In the genomic region with DNA sequence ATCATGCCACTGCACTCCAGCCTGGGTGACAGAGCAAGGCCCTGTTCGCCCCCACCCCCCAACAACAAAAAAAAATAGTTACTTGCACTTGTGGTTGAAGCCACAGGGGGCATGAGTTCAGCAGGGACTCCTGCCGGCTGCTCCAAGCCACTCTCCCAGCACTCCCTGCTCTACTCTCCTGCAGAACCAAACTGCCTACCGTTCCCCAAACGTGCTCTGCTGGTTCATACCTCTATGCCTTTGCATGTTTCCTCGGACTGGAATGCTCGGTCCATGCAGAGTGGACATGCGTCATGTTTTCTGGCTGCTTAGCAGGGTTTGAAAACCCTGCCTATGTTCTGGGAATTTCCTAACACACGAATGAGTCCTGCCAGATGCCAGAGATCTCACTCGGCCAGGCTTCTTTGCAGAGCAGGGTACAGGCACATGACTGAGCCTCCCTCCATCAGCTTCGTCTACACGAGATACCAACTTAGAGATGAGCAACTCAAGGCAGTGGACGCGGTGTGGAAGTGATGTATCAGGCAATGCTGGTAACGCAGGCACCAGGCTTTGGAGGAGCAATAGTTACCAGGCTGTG, we compare ENCODE assay signal across 13 cellular contexts.
DNase-seq lines count a peak whose midpoint lies in the region; ATAC-seq and TF ChIP-seq lines count a peak whose summit lies in the region.
"Had no signal": no experiment of that assay in that cellular context is flagged by ENCODE, and none has a peak within 500 bp of the region (broad histone marks: within the 10 kb centered on the region; RNA-seq: fewer than 3 reads in every experiment).

No MANE protein-coding gene starts in this region.

- DNase-seq in AG09309 (ENCODE audit: low read depth): no peak
- DNase-seq in SKM-1 treated with dmso at 0.1 percent for 144 hours (lab: John Stamatoyannopoulos, UW; ENCODE audit: unreplicated experiment): peak; percentile 27
- DNase-seq in iPS-NIHi11 (ENCODE audit: low spot score): peak; percentile 37
- no peak for DNase-seq in coronary artery (ENCODE audit: low spot score)
- DNase-seq in GM19238 (ENCODE audit: insufficient read length, low spot score): no peak
- DNase-seq: activated naive CD8-positive, alpha-beta T cell treated with anti-CD3 and anti-CD28 coated beads for 36 hours; CD4-positive, CD25-positive, alpha-beta regulatory T cell; NCI-H510A; stimulated activated CD4-positive, alpha-beta T cell treated with anti-CD3 and anti-CD28 coated beads, Interleukin-12 subunit alpha, Interleukin-12 subunit beta, amount 100 ng/mL, for 4 hours had no signal

- ATAC-seq in HG03432 (IDR thresholded peaks at IDR 0.05; ENCODE audit: unreplicated experiment): no peak
- no peak for ATAC-seq in HG03025 (IDR thresholded peaks at IDR 0.05; ENCODE audit: low FRiP score, unreplicated experiment)
- ATAC-seq: natural killer cell treated with Interleukin-12 subunit alpha and Interleukin-12 subunit beta and Interleukin-15 and Interleukin-18, amount 100 ng/mL, for 72 hours had no signal

- TF ChIP-seq CTCF in AG09309 (IDR thresholded peaks at IDR 0.05; ENCODE audit: control insufficient read depth, insufficient read depth, low read depth, low read length, missing control alignments) (peak; percentile 21), HEK293 (tag by site-specific recombination; IDR thresholded peaks at IDR 0.05) (no peak), coronary artery (IDR thresholded peaks at IDR 0.05) (no peak)

- H3K27ac ChIP-seq in HEK293 (ENCODE audit: extremely low read depth, low read depth, low read length) (no peak overlapping the region), coronary artery (no peak overlapping the region)

- H3K4me1 ChIP-seq in HEK293 (ENCODE audit: control insufficient read depth, insufficient read depth, low read length): no peaks in the 10 kb centered on the region

- no peaks in the 10 kb centered on the region for H3K36me3 ChIP-seq in HEK293 (ENCODE audit: control insufficient read depth in 2 of 2, insufficient read depth in 1 of 2, low read length in 2 of 2)

- H3K9me3 ChIP-seq in HEK293 (ENCODE audit: control insufficient read depth, insufficient read depth, low read depth, low read length): no peaks in the 10 kb centered on the region

- CTCF ChIA-PET in HEK293 (lab: Yijun Ruan, JAX): interaction anchor here (0.7 to 2.7 kb wide), 3 partner anchors 9 to 815 kb away, joined by 3 to 6 read pairs (median 4); a partner anchor contains a TSS

- POLR2A ChIA-PET in HEK293 (lab: Yijun Ruan, JAX): no interaction called here

- H3K4me3 ChIP-seq in AG09309 (ENCODE audit: control insufficient read depth, low read depth, low read length) (no peak overlapping the region), HEK293 (ENCODE audit: low read depth, low read length) (no peak overlapping the region), coronary artery (no peak overlapping the region)

TF ChIP-seq in HEK293, 187 proteins besides CTCF, POLR2A, EP300 and RAD21:
- TF ChIP-seq ZNF785 (tag by site-specific recombination; IDR thresholded peaks at IDR 0.05) (no peak), ZIC2 (tag by site-specific recombination; IDR thresholded peaks at IDR 0.05) (peak; percentile 51; the same call in 1 of the 2 replicates), GLIS1 (tag by site-specific recombination; IDR thresholded peaks at IDR 0.05) (0 out of 2 replicates have a peak, but pooled peaks have one; percentile 34)

Comparison
In these comparisons a context has a peak if more than half of its experiments do, and no peak if none do; other contexts are left out.
1. DNase-seq: peak in SKM-1 treated with dmso at 0.1 percent for 144 hours (single experiment) and iPS-NIHi11 (single experiment); none in AG09309 (single experiment), coronary artery (single experiment) and GM19238 (single experiment).